In genomic region chr1:67674260-67675011, GRCh38 we compare ENCODE assay signal across 8 cellular contexts. TPM values are rescaled to one million over a fixed set of nuclear protein-coding genes. Genes with fewer than 3 reads are reported as not detected.
DNase-seq lines count a peak whose midpoint lies in the region; ATAC-seq and TF ChIP-seq lines count a peak whose summit lies in the region.

No MANE protein-coding gene starts in this region.

- H3K79me1 ChIP-seq in trophoblast cell (ENCODE audit: low read length): no peaks in the 10 kb centered on the region

- H3K4me1 ChIP-seq in tibial artery (no peaks in the 10 kb centered on the region), trophoblast cell (ENCODE audit: control insufficient read depth in 1 of 2, insufficient read depth in 2 of 2, low read length in 2 of 2) (no peaks in the 10 kb centered on the region)

- no peak overlapping the region for H2BK120ac ChIP-seq in trophoblast cell (ENCODE audit: insufficient read depth, low read length, poor library complexity)

- no peak overlapping the region for H3K9ac ChIP-seq in trophoblast cell (ENCODE audit: low read length)

- H4K8ac ChIP-seq in trophoblast cell (ENCODE audit: low read depth, low read length): no peak overlapping the region

- no peaks in the 10 kb centered on the region for H3K9me3 Mint-ChIP-seq in activated CD8-positive, alpha-beta T cell treated with anti-CD3 and anti-CD28 coated beads for 36 hours

- TF ChIP-seq CTCF in activated CD8-positive, alpha-beta T cell treated with anti-CD3 and anti-CD28 coated beads for 36 hours (IDR thresholded peaks at IDR 0.05): no peak
- TF ChIP-seq CTCF in tibial artery (IDR thresholded peaks at IDR 0.05): no peak

- no peak overlapping the region for H2AFZ ChIP-seq in trophoblast cell (ENCODE audit: insufficient read depth, low read length, poor library complexity)

- CTCF ChIA-PET in activated CD8-positive, alpha-beta T cell treated with anti-CD3 and anti-CD28 coated beads for 36 hours (lab: Charles Lee): interaction anchor here (1.0 to 4.4 kb wide), 7 partner anchors 10 to 138 kb away, joined by 3 to 16 read pairs (median 4); partner anchors contain the start of gene GADD45A

- H2AK5ac ChIP-seq in trophoblast cell (ENCODE audit: low read length): no peak overlapping the region

- peak; percentile 55 for ATAC-seq in GM19351 (IDR thresholded peaks at IDR 0.05; ENCODE audit: unreplicated experiment)
- ATAC-seq in activated CD8-positive, alpha-beta T cell treated with anti-CD3 and anti-CD28 coated beads for 36 hours: peak; percentile 96

- no peak overlapping the region for H3K4me3 ChIP-seq in tibial artery
- no peak overlapping the region for H3K4me3 ChIP-seq in trophoblast cell (ENCODE audit: low read depth, low read length)

- POLR2A ChIA-PET in activated CD8-positive, alpha-beta T cell treated with anti-CD3 and anti-CD28 coated beads for 36 hours (lab: Charles Lee): interaction anchor here (4.7 kb wide), 1 partner anchor 10 kb away, joined by 33 read pairs; the partner anchor contains the start of gene GADD45A

- no peaks in the 10 kb centered on the region for H3K36me3 ChIP-seq in tibial artery
- no peaks in the 10 kb centered on the region for H3K36me3 ChIP-seq in trophoblast cell (ENCODE audit: control insufficient read depth in 1 of 2, insufficient read depth in 2 of 2, low read length in 2 of 2)

- H3K9me3 ChIP-seq in tibial artery (no peaks in the 10 kb centered on the region), trophoblast cell (ENCODE audit: insufficient read depth, low read depth, low read length) (no peaks in the 10 kb centered on the region)

- H3K79me2 ChIP-seq in trophoblast cell (ENCODE audit: control insufficient read depth, insufficient read depth, low read length, poor library complexity): no peaks in the 10 kb centered on the region

- no peak overlapping the region for H3K4me2 ChIP-seq in trophoblast cell (ENCODE audit: low read length)

- DNase-seq in NCI-H2171 (lab: John Stamatoyannopoulos, UW) (peak; percentile 92), glomerular endothelial cell (ENCODE audit: extremely low read depth, low read depth, low spot score) (peak; percentile 67), tibial artery (no peak), NOMO-1 (lab: John Stamatoyannopoulos, UW; ENCODE audit: unreplicated experiment in 2 of 2) (no peak), trophoblast cell (no peak)
- peak; percentile 80 for DNase-seq in activated CD8-positive, alpha-beta T cell treated with anti-CD3 and anti-CD28 coated beads for 36 hours
- peak; percentile 7 for DNase-seq in stimulated activated CD4-positive, alpha-beta T cell treated with anti-CD3 and anti-CD28 coated beads, Interleukin-2, amount 100 ng/mL, for 4 hours (ENCODE audit: low read depth)

- H3K4me3 Mint-ChIP-seq in activated CD8-positive, alpha-beta T cell treated with anti-CD3 and anti-CD28 coated beads for 36 hours: peak overlapping the region; percentile 20

- peaks cover 19% of the 10 kb centered on the region for H3K4me1 Mint-ChIP-seq in activated CD8-positive, alpha-beta T cell treated with anti-CD3 and anti-CD28 coated beads for 36 hours (ENCODE audit: low read depth)

- H3K27ac Mint-ChIP-seq in activated CD8-positive, alpha-beta T cell treated with anti-CD3 and anti-CD28 coated beads for 36 hours: peak overlapping the region; percentile 78

- no peak overlapping the region for H2BK5ac ChIP-seq in trophoblast cell (ENCODE audit: low read depth, low read length, poor library complexity)

- intact Hi-C loops in activated CD8-positive, alpha-beta T cell treated with anti-CD3 and anti-CD28 coated beads for 36 hours (cut with micrococcal nuclease): no loop called here
- intact Hi-C loops in tibial artery (cut with DNase I; ENCODE audit: low total_unique reads): loop anchor here (5.0 kb wide), 2 partner anchors 88 to 418 kb away; no protein-coding TSS in a partner anchor

- no peak overlapping the region for H4K12ac ChIP-seq in trophoblast cell (ENCODE audit: low read depth, low read length)

- H3K36me3 Mint-ChIP-seq in activated CD8-positive, alpha-beta T cell treated with anti-CD3 and anti-CD28 coated beads for 36 hours (ENCODE audit: low read depth): no peaks in the 10 kb centered on the region

- WGBS in trophoblast cell (ENCODE audit: extremely low coverage, insufficient coverage, insufficient read length): no CpG with 5 or more reads among the region's 4 CpGs

- H3K27ac ChIP-seq in tibial artery (no peak overlapping the region), trophoblast cell (ENCODE audit: low read depth, low read length) (no peak overlapping the region)

- H3K14ac ChIP-seq in trophoblast cell (ENCODE audit: low read length): no peak overlapping the region

- no peak overlapping the region for H3K4ac ChIP-seq in trophoblast cell (ENCODE audit: low read depth, low read length)

- H4K91ac ChIP-seq in trophoblast cell (ENCODE audit: low read depth, low read length): no peak overlapping the region

- H2BK12ac ChIP-seq in trophoblast cell (ENCODE audit: low read length): no peak overlapping the region

- H3K23ac ChIP-seq in trophoblast cell (ENCODE audit: low read length): no peak overlapping the region

- no peak overlapping the region for H3K18ac ChIP-seq in trophoblast cell (ENCODE audit: low read length)

- H3K27me3 Mint-ChIP-seq in activated CD8-positive, alpha-beta T cell treated with anti-CD3 and anti-CD28 coated beads for 36 hours: peaks cover 10% of the 10 kb centered on the region

- H3K27me3 ChIP-seq in tibial artery (no peaks in the 10 kb centered on the region), trophoblast cell (ENCODE audit: insufficient read depth, low read length) (no peaks in the 10 kb centered on the region)

RNA-seq across cellular contexts. Expression of gene GADD45A, which starts 10.6 kb away (rescaled TPM):
- 10 to 100 TPM; 33.5 to 34.3 TPM for total RNA-seq in activated CD8-positive, alpha-beta T cell treated with anti-CD3 and anti-CD28 coated beads for 36 hours
- 123 and 171 TPM in 2 replicates for total RNA-seq in glomerular endothelial cell
- polyA plus RNA-seq in trophoblast cell (2013): 81.0 and 84.6 TPM in 2 replicates

Comparison
In these comparisons a context has a peak if more than half of its experiments do, and no peak if none do; other contexts are left out.
1. DNase-seq: peak in NCI-H2171 (single experiment), activated CD8-positive, alpha-beta T cell treated with anti-CD3 and anti-CD28 coated beads for 36 hours (single experiment), glomerular endothelial cell (single experiment) and stimulated activated CD4-positive, alpha-beta T cell treated with anti-CD3 and anti-CD28 coated beads, Interleukin-2, amount 100 ng/mL, for 4 hours (single experiment); none in tibial artery (0 of 2), NOMO-1 (0 of 2) and trophoblast cell (0 of 2).